ENCODE assay signal across 9 cellular contexts in the genomic region with DNA sequence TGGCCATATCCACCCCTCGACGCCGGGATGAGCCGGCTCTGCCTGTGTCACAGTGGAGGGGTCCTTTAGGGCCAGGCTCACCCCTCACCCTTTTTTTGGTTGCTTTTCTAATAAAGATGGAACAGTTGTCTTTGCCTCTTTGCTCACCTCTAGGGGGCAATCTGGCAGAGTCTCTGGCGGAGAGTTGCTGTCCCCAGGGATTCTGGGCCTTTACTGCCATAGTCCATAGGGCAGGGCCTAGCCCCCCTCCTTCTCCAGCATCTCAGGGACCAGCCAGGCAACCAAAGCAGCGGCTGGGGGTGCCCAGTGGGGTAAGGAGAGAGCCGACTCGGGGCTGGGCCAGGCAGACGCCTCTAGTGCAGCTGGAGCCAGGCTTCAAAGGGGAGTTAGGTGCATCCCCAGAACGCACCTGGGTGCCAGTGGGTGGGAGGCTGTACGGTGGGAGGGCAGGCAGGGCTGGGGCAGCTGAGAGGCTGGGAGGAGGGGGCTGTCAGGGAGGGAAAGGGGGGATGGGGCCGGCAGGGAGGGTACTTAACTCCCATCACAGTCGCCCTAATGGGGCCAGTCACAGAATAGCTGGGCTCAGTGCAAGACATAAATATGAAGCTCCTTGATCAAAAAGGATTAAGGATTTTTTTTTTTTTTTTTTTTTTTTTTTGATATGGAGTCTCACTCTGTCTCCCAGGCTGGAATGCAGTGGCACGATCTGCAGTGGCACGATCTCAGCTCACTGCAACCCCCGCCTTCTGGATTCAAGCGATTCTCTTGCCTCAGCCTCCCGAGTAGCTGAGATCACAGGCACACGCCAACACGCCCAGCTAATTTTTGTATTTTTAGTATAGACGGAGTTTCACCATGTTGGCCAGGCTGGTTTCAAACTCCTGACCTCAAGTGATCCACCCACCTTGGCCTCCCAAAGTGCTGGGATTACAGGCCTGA. TPM values are rescaled to one million over a fixed set of nuclear protein-coding genes. Genes with fewer than 3 reads are reported as not detected.
DNase-seq lines count a peak whose midpoint lies in the region; ATAC-seq and TF ChIP-seq lines count a peak whose summit lies in the region.
"Had no signal": no experiment of that assay in that cellular context is flagged by ENCODE, and none has a peak within 500 bp of the region (broad histone marks: within the 10 kb centered on the region; RNA-seq: fewer than 3 reads in every experiment).

No MANE protein-coding gene starts in this region.

- H3K36me3 ChIP-seq in SU-DHL-6 (ENCODE audit: low read length) (no peaks in the 10 kb centered on the region), hepatocyte (replicated peaks; ENCODE audit: insufficient read depth, low read depth) (no peaks in the 10 kb centered on the region)

- no peak for ATAC-seq in HG02763 (IDR thresholded peaks at IDR 0.05; ENCODE audit: unreplicated experiment)

- no peak for DNase-seq in AG09309 (ENCODE audit: low read depth)
- no peak for DNase-seq in GM20000 (ENCODE audit: low spot score)
- no peak for DNase-seq in hepatocyte (ENCODE audit: low spot score)
- no peak for DNase-seq in activated CD4-positive, CD25-positive, alpha-beta regulatory T cell (lab: John Stamatoyannopoulos, UW)
- DNase-seq in NOMO-1 treated with DMSO at 0.1 percent for 48 hours (lab: John Stamatoyannopoulos, UW; ENCODE audit: unreplicated experiment), result no peak
- DNase-seq in stimulated activated CD4-positive, alpha-beta T cell treated with anti-CD3 and anti-CD28 coated beads, Interleukin-1b, Interleukin-23, amount 100 ng/mL, for 48 hours, result no peak

- no peak overlapping the region for H2AFZ ChIP-seq in SU-DHL-6 (ENCODE audit: low read depth, low read length, severe bottlenecking)
- H2AFZ ChIP-seq in hepatocyte, result no peak overlapping the region

- no peaks in the 10 kb centered on the region for H4K20me1 ChIP-seq in SU-DHL-6 (ENCODE audit: low read depth, low read length)
- no peaks in the 10 kb centered on the region for H4K20me1 ChIP-seq in hepatocyte (ENCODE audit: insufficient read depth, poor library complexity, severe bottlenecking)

- H3K79me2 ChIP-seq in SU-DHL-6 (ENCODE audit: insufficient read depth, low read length), result no peaks in the 10 kb centered on the region
- no peaks in the 10 kb centered on the region for H3K79me2 ChIP-seq in hepatocyte

- TF ChIP-seq CTCF in AG09309 (IDR thresholded peaks at IDR 0.05; ENCODE audit: control insufficient read depth, insufficient read depth, low read depth, low read length, missing control alignments) (peak; percentile 46), GM20000 (IDR thresholded peaks at IDR 0.05; ENCODE audit: extremely low read depth, missing control alignments) (peak; percentile 24), SU-DHL-6 (IDR thresholded peaks at IDR 0.05; ENCODE audit: insufficient read depth, low read length, poor library complexity, severe bottlenecking) (peak; percentile 56), hepatocyte (IDR thresholded peaks at IDR 0.05; ENCODE audit: poor library complexity) (peak; percentile 23)

- H3K9me3 ChIP-seq in SU-DHL-6 (ENCODE audit: insufficient read depth, low read length) (no peaks in the 10 kb centered on the region), hepatocyte (ENCODE audit: low read depth) (no peaks in the 10 kb centered on the region)
- H3K9me3 ChIP-seq: SJSA1 had no signal

- H3F3A ChIP-seq in SU-DHL-6 (ENCODE audit: insufficient read depth), result no peaks in the 10 kb centered on the region

- H3K27ac ChIP-seq in SU-DHL-6 (ENCODE audit: low read depth, low read length) (no peak overlapping the region), hepatocyte (no peak overlapping the region)
- H3K27ac ChIP-seq: SJSA1 had no signal

- H3K9me2 ChIP-seq in SU-DHL-6 (replicated peaks; ENCODE audit: insufficient read depth, low read length) (no peaks in the 10 kb centered on the region), hepatocyte (replicated peaks; ENCODE audit: insufficient read depth) (no peaks in the 10 kb centered on the region)

- no peak overlapping the region for H3K9ac ChIP-seq in SU-DHL-6 (ENCODE audit: low read length)

- H3K27me3 ChIP-seq in SU-DHL-6 (ENCODE audit: low read length) (no peaks in the 10 kb centered on the region), hepatocyte (no peaks in the 10 kb centered on the region)
- H3K27me3 ChIP-seq: SJSA1 had no signal

- H3K4me1 ChIP-seq in hepatocyte (ENCODE audit: insufficient read depth), result peaks cover 4% of the 10 kb centered on the region

- H3K4me3 ChIP-seq in AG09309 (ENCODE audit: control insufficient read depth, low read depth, low read length) (no peak overlapping the region), SU-DHL-6 (ENCODE audit: insufficient read depth, low read length, poor library complexity, severe bottlenecking) (no peak overlapping the region), hepatocyte (no peak overlapping the region)
- H3K4me3 ChIP-seq: SJSA1 had no signal

- 88% methylated on average over 20 of the region's 21 CpGs for WGBS in hepatocyte (ENCODE audit: low lambda C conversion rate, missing lambda C conversion rate)

- H3K4me2 ChIP-seq in SU-DHL-6 (ENCODE audit: low read depth, low read length, poor library complexity, severe bottlenecking) (no peak overlapping the region), hepatocyte (no peak overlapping the region)

RNA-seq across cellular contexts. Expression of gene SUSD2, which starts 2.5 kb away (rescaled TPM):
- total RNA-seq in hepatocyte, result 6.1 and 9.7 TPM in 2 replicates
- 6.9 and 10.8 TPM in 2 replicates for polyA plus RNA-seq in hepatocyte
